1 cellular context compared by ENCODE assay signal in genomic region chr5:168916266-168916665, GRCh38.
TF ChIP-seq lines count a peak whose summit lies in the region.

No MANE protein-coding gene starts in this region.

TF ChIP-seq in IMR-90, 13 proteins besides CTCF, POLR2A, EP300 and RAD21:
- TF ChIP-seq SMC3 (IDR thresholded peaks at IDR 0.05; ENCODE audit: low read depth, low read length) (no peak), MAZ (IDR thresholded peaks at IDR 0.05; ENCODE audit: borderline replicate concordance, low read depth, low read length) (no peak), RFX5 (IDR thresholded peaks at IDR 0.05; ENCODE audit: low read depth, low read length) (no peak), MAFK (IDR thresholded peaks at IDR 0.05; ENCODE audit: low read depth, low read length) (no peak)
